In the genomic region with DNA sequence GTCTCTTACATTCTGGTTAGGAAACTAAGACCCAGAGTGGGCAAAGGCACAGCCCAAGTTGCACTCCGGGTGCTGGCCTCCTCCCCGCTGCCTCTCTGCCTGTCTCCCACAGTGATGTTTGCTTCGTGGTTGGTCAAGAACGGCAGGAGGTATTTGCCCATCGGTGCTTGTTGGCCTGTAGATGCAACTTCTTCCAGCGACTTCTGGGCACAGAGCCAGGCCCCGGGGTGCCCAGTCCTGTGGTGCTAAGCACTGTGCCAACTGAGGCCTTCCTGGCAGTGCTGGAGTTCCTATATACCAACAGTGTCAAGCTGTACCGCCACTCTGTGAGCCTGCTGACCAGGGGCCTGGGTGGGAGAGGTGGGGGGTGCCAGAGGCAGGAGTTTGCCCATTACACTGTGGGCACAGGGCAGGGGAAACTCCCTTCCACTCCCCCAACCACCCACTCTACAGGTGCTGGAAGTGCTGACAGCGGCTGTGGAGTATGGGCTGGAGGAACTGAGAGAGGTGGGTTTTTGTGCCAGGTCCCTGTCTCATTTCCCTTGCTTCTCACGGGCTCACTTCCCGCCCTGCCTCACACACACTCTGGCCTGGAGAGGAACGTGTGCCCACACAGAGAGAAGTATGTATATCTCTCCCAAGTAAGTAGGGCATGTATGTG, we compare ENCODE assay signal across 8 cellular contexts. TPM values are rescaled to one million over a fixed set of nuclear protein-coding genes. Genes with fewer than 3 reads are reported as not detected.
A peak's percentile ranks its signal among the peaks of the same experiment; 100 is the strongest.
DNase-seq lines count a peak whose midpoint lies in the region; ATAC-seq and TF ChIP-seq lines count a peak whose summit lies in the region.

No MANE protein-coding gene starts in this region.

- H2BK12ac ChIP-seq in trophoblast cell (ENCODE audit: low read length) = peak overlapping the region; percentile 61

- POLR2A ChIA-PET in HEK293 (lab: Yijun Ruan, JAX) = interaction anchor here (2.1 to 4.0 kb wide), 5 partner anchors 9 to 201 kb away, joined by 9 to 84 read pairs (median 20); partner anchors contain the start of genes HECTD3, PLK3, RPS8 and UROD

- no peak overlapping the region for H3K4me3 ChIP-seq in HEK293 (ENCODE audit: low read depth, low read length)
- H3K4me3 ChIP-seq in esophagus muscularis mucosa = peak overlapping the region in 2 of 4 donors; percentile 30 to 49
- H3K4me3 ChIP-seq in trophoblast cell (ENCODE audit: low read depth, low read length) = no peak overlapping the region

- peak overlapping the region; percentile 64 for H4K91ac ChIP-seq in trophoblast cell (ENCODE audit: low read depth, low read length)

- WGBS in esophagus muscularis mucosa = 31% methylated on average over 11 of the region's 12 CpGs
- WGBS in trophoblast cell (ENCODE audit: extremely low coverage, insufficient coverage, insufficient read length) = no CpG with 5 or more reads among the region's 12 CpGs

- H3K27me3 ChIP-seq in esophagus muscularis mucosa = no peaks in the 10 kb centered on the region
- no peaks in the 10 kb centered on the region for H3K27me3 ChIP-seq in trophoblast cell (ENCODE audit: insufficient read depth, low read length)

- peak overlapping the region; percentile 2 for H2AFZ ChIP-seq in trophoblast cell (ENCODE audit: insufficient read depth, low read length, poor library complexity)

- TF ChIP-seq EP300 in esophagus muscularis mucosa (IDR thresholded peaks at IDR 0.05) = no peak

- no peak overlapping the region for H3K4ac ChIP-seq in trophoblast cell (ENCODE audit: low read depth, low read length)

- H4K8ac ChIP-seq in trophoblast cell (ENCODE audit: low read depth, low read length) = peak overlapping the region; percentile 0

- peak overlapping the region; percentile 92 for H3K18ac ChIP-seq in trophoblast cell (ENCODE audit: low read length)

- H3K9me3 ChIP-seq in HEK293 (ENCODE audit: control insufficient read depth, insufficient read depth, low read depth, low read length) (no peaks in the 10 kb centered on the region), esophagus muscularis mucosa (no peaks in the 10 kb centered on the region), trophoblast cell (ENCODE audit: insufficient read depth, low read depth, low read length) (no peaks in the 10 kb centered on the region)

- no peak for TF ChIP-seq CTCF in HEK293 (tag by site-specific recombination; IDR thresholded peaks at IDR 0.05)
- no peak for TF ChIP-seq CTCF in esophagus muscularis mucosa (IDR thresholded peaks at IDR 0.05)

- intact Hi-C loops in esophagus muscularis mucosa (cut with DNase I) = no loop called here

- no peak overlapping the region for H2BK5ac ChIP-seq in trophoblast cell (ENCODE audit: low read depth, low read length, poor library complexity)

- ATAC-seq in GM21447 (IDR thresholded peaks at IDR 0.05; ENCODE audit: unreplicated experiment) (no peak), GM21515 (IDR thresholded peaks at IDR 0.05; ENCODE audit: unreplicated experiment) (no peak)

- H3K9ac ChIP-seq in trophoblast cell (ENCODE audit: low read length) = no peak overlapping the region

- peaks cover 0 to 43% of the 10 kb centered on the region in 2 experiments; a peak in 1 of 3 replicates for H3K36me3 ChIP-seq in HEK293 (ENCODE audit: control insufficient read depth in 2 of 2, insufficient read depth in 1 of 2, low read length in 2 of 2)
- H3K36me3 ChIP-seq in esophagus muscularis mucosa = peaks cover 9 to 29% (median 12%) of the 10 kb centered on the region in 4 donors
- H3K36me3 ChIP-seq in trophoblast cell (ENCODE audit: control insufficient read depth in 1 of 2, insufficient read depth in 2 of 2, low read length in 2 of 2) = peaks cover 21 to 24% of the 10 kb centered on the region in 2 experiments

- H3K79me2 ChIP-seq in trophoblast cell (ENCODE audit: control insufficient read depth, insufficient read depth, low read length, poor library complexity) = peaks cover 23% of the 10 kb centered on the region

- H3K23ac ChIP-seq in trophoblast cell (ENCODE audit: low read length) = no peak overlapping the region

- peak overlapping the region; percentile 41 for H3K14ac ChIP-seq in trophoblast cell (ENCODE audit: low read length)

- H3K4me1 ChIP-seq in HEK293 (ENCODE audit: control insufficient read depth, insufficient read depth, low read length) = peaks cover 19% of the 10 kb centered on the region
- H3K4me1 ChIP-seq in esophagus muscularis mucosa = peaks cover 76 to 95% (median 91%) of the 10 kb centered on the region in 4 donors
- H3K4me1 ChIP-seq in trophoblast cell (ENCODE audit: control insufficient read depth in 1 of 2, insufficient read depth in 2 of 2, low read length in 2 of 2) = peaks cover 75% of the 10 kb centered on the region in 2 experiments

- H3K79me1 ChIP-seq in trophoblast cell (ENCODE audit: low read length) = peaks cover 58% of the 10 kb centered on the region

- H3K4me2 ChIP-seq in trophoblast cell (ENCODE audit: low read length) = no peak overlapping the region

- TF ChIP-seq POLR2A in esophagus muscularis mucosa (IDR thresholded peaks at IDR 0.05; ENCODE audit: low read depth) = no peak

- no peak overlapping the region for H3K27ac ChIP-seq in HEK293 (ENCODE audit: extremely low read depth, low read depth, low read length)
- H3K27ac ChIP-seq in esophagus muscularis mucosa (replicated peaks in 1 of 4) = peak overlapping the region; percentile 96 to 97 (median 96)
- H3K27ac ChIP-seq in trophoblast cell (ENCODE audit: low read depth, low read length) = no peak overlapping the region

- DNase-seq in activated CD4-positive, alpha-beta T cell treated with anti-CD3 and anti-CD28 coated beads for 48 hours = peak; percentile 46
- no peak for DNase-seq in esophagus muscularis mucosa (ENCODE audit: extremely low spot score)
- peak in 1 of 2 donors; percentile 0 for DNase-seq in trophoblast cell
- no peak for DNase-seq in cerebellar nuclear complex (lab: John Stamatoyannopoulos, UW)
- DNase-seq in foreskin melanocyte = no peak

- H2BK120ac ChIP-seq in trophoblast cell (ENCODE audit: insufficient read depth, low read length, poor library complexity) = peak overlapping the region; percentile 13

- CTCF ChIA-PET in HEK293 (lab: Yijun Ruan, JAX) = interaction anchor here (0.6 to 1.6 kb wide), 4 partner anchors 9 to 65 kb away, joined by 3 to 4 read pairs (median 4); no protein-coding TSS in a partner anchor

- H2AK5ac ChIP-seq in trophoblast cell (ENCODE audit: low read length) = peak overlapping the region; percentile 45

- H4K12ac ChIP-seq in trophoblast cell (ENCODE audit: low read depth, low read length) = no peak overlapping the region

TF ChIP-seq in HEK293, 187 proteins besides CTCF, POLR2A, EP300 and RAD21 (continues in another document):
- TF ChIP-seq ZNF26 (tag by site-specific recombination; IDR thresholded peaks at IDR 0.05) = no peak
- TF ChIP-seq, protein P1, sequence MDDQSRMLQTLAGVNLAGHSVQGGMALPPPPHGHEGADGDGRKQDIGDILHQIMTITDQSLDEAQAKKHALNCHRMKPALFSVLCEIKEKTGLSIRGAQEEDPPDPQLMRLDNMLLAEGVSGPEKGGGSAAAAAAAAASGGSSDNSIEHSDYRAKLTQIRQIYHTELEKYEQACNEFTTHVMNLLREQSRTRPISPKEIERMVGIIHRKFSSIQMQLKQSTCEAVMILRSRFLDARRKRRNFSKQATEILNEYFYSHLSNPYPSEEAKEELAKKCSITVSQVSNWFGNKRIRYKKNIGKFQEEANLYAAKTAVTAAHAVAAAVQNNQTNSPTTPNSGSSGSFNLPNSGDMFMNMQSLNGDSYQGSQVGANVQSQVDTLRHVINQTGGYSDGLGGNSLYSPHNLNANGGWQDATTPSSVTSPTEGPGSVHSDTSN (CRISPR knock-in tag; IDR thresholded peaks at IDR 0.05) = no peak
- TF ChIP-seq ZFP69B (tag by site-specific recombination; IDR thresholded peaks at IDR 0.05) = no peak
- 0 out of 2 replicates have a peak, but pooled peaks have one; percentile 38 for TF ChIP-seq ZNF423 (tag by site-specific recombination; IDR thresholded peaks at IDR 0.05)
- TF ChIP-seq, protein P2, sequence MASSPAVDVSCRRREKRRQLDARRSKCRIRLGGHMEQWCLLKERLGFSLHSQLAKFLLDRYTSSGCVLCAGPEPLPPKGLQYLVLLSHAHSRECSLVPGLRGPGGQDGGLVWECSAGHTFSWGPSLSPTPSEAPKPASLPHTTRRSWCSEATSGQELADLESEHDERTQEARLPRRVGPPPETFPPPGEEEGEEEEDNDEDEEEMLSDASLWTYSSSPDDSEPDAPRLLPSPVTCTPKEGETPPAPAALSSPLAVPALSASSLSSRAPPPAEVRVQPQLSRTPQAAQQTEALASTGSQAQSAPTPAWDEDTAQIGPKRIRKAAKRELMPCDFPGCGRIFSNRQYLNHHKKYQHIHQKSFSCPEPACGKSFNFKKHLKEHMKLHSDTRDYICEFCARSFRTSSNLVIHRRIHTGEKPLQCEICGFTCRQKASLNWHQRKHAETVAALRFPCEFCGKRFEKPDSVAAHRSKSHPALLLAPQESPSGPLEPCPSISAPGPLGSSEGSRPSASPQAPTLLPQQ (tag by site-specific recombination; IDR thresholded peaks at IDR 0.05) = no peak
- no peak for TF ChIP-seq ZNF155 (tag by site-specific recombination; IDR thresholded peaks at IDR 0.05)
- no peak for TF ChIP-seq ZNF157 (tag by site-specific recombination; IDR thresholded peaks at IDR 0.05)
- TF ChIP-seq ZNF211 (tag by site-specific recombination; IDR thresholded peaks at IDR 0.05; ENCODE audit: low read depth) = no peak
- no peak for TF ChIP-seq ZNF529 (tag by site-specific recombination; IDR thresholded peaks at IDR 0.05; ENCODE audit: insufficient replicate concordance)
- no peak for TF ChIP-seq ZNF768 (tag by site-specific recombination; IDR thresholded peaks at IDR 0.05)

RNA-seq across cellular contexts. Expression of gene BTBD19, which starts 1.9 kb away (rescaled TPM):
- total RNA-seq in esophagus muscularis mucosa = 1 to 10 TPM; 2.7 to 6.6 (median 3.4) TPM
- polyA plus RNA-seq in trophoblast cell (2013) = 5.8 and 5.9 TPM in 2 replicates

RNA-seq across cellular contexts. Expression of gene DYNLT4, which starts 3.1 kb away (rescaled TPM):
- total RNA-seq in esophagus muscularis mucosa = under 1 TPM in 1 of 4 donors, not detected in 3; 0.83 TPM
- polyA plus RNA-seq in trophoblast cell (2013) = 0.07 TPM in 1 of 2 replicates, not detected in the other

RNA-seq across cellular contexts. Expression of gene PLK3, which starts 10.1 kb away (rescaled TPM):
- 10 to 100 TPM in 2 of 4 donors, 1 to 10 TPM in 2; 7.9 to 46.4 (median 10.5) TPM for total RNA-seq in esophagus muscularis mucosa
- 16.6 TPM in 2 replicates for polyA plus RNA-seq in trophoblast cell (2013)

RNA-seq across cellular contexts. Expression of gene BEST4, which starts 22.3 kb away (rescaled TPM):
- total RNA-seq in esophagus muscularis mucosa = under 1 TPM in 1 of 4 donors, not detected in 3; 0.29 TPM
- polyA plus RNA-seq in trophoblast cell (2013) = 0.14 TPM in 2 replicates

RNA-seq across cellular contexts. Expression of gene PTCH2, which starts 32.8 kb away (rescaled TPM):
- total RNA-seq in esophagus muscularis mucosa = 1 to 10 TPM in 2 of 4 donors, under 1 TPM in 2; 0.66 to 2.6 (median 1.1) TPM
- 0.10 and 0.15 TPM in 2 replicates for polyA plus RNA-seq in trophoblast cell (2013)

Comparison
In these comparisons a context has a peak if more than half of its experiments do, and no peak if none do; other contexts are left out.
1. H3K27ac ChIP-seq: peak in esophagus muscularis mucosa (4 of 4); none in HEK293 (single experiment) and trophoblast cell (single experiment).